ENCODE assay signal across 18 cellular contexts in genomic region chr15:69389426-69389825, GRCh38. TPM values are rescaled to one million over a fixed set of nuclear protein-coding genes. Genes with fewer than 3 reads are reported as not detected.
DNase-seq lines count a peak whose midpoint lies in the region; ATAC-seq, FAIRE-seq and TF ChIP-seq lines count a peak whose summit lies in the region.
"Had no signal": no experiment of that assay in that cellular context is flagged by ENCODE, and none has a peak within 500 bp of the region (broad histone marks: within the 10 kb centered on the region; RNA-seq: fewer than 3 reads in every experiment).

No MANE protein-coding gene starts in this region.

- H3K36me3 Mint-ChIP-seq in activated CD8-positive, alpha-beta memory T cell treated with anti-CD3 and anti-CD28 coated beads, Interleukin-2, amount 10 ng/mL, durations not matched to agents 7 days and 5 days: no peaks in the 10 kb centered on the region

- CTCF ChIA-PET in activated CD8-positive, alpha-beta memory T cell treated with anti-CD3 and anti-CD28 coated beads, Interleukin-2, amount 10 ng/mL, durations not matched to agents 7 days and 5 days (lab: Charles Lee): interaction anchor here (1.1 kb wide), 1 partner anchor 8 kb away, joined by 3 read pairs; no protein-coding TSS in a partner anchor
- CTCF ChIA-PET in RWPE1 (lab: Yijun Ruan, JAX): interaction anchor here (1.2 kb wide), 1 partner anchor 125 kb away, joined by 3 read pairs; no protein-coding TSS in a partner anchor

- no peaks in the 10 kb centered on the region for H3K36me3 ChIP-seq in pancreas
- no peaks in the 10 kb centered on the region for H3K36me3 ChIP-seq in tibial nerve
- H3K36me3 ChIP-seq: BLaER1 treated with 17β-estradiol and CSF1 and Interleukin-3, amounts not matched to agents 10 nM and 100 nM; HAP-1 had no signal

- TF ChIP-seq CTCF in 22Rv1 (IDR thresholded peaks at IDR 0.05) (no peak), RWPE1 (conservative IDR thresholded peaks at IDR 0.05; ENCODE audit: low read depth) (no peak), pancreas (IDR thresholded peaks at IDR 0.05) (no peak), tibial nerve (IDR thresholded peaks at IDR 0.05) (no peak)

- peak; percentile 30 for DNase-seq in activated CD8-positive, alpha-beta memory T cell treated with anti-CD3 and anti-CD28 coated beads for 24 hours
- DNase-seq in activated CD8-positive, alpha-beta memory T cell treated with anti-CD3 and anti-CD28 coated beads, Interleukin-2, amount 10 ng/mL, durations not matched to agents 7 days and 5 days: no peak
- DNase-seq in RWPE1 (ENCODE audit: low spot score) (no peak), pancreas (peak in 5 of 6 donors; percentile 60 to 82 (median 69)), tibial nerve (ENCODE audit: low spot score in 2 of 2) (no peak)
- DNase-seq in activated effector memory CD4-positive, alpha-beta T cell treated with anti-CD3 and anti-CD28 coated beads, Interleukin-2, amount 50 U/mL, for 16 hours: no peak
- DNase-seq: ACHN; Calu3; CD4-positive, alpha-beta T cell; DMS153; DMS79 treated with DMSO at 0.1 percent for 48 hours; EL had no signal

- peaks cover 3% of the 10 kb centered on the region for H3K4me1 Mint-ChIP-seq in activated CD8-positive, alpha-beta memory T cell treated with anti-CD3 and anti-CD28 coated beads, Interleukin-2, amount 10 ng/mL, durations not matched to agents 7 days and 5 days

- TF ChIP-seq EP300 in tibial nerve (IDR thresholded peaks at IDR 0.05): no peak

- no peak overlapping the region for H3K27ac Mint-ChIP-seq in activated CD8-positive, alpha-beta memory T cell treated with anti-CD3 and anti-CD28 coated beads, Interleukin-2, amount 10 ng/mL, durations not matched to agents 7 days and 5 days
- H3K27ac Mint-ChIP-seq: CD4-positive, alpha-beta T cell had no signal

- 38 to 57% methylated on average over 7 of the region's 7 CpGs for WGBS in pancreas, 2 donors
- 95 to 99% methylated on average over 7 of the region's 7 CpGs for WGBS in tibial nerve, 2 donors

- no peak for ATAC-seq in activated CD8-positive, alpha-beta memory T cell treated with anti-CD3 and anti-CD28 coated beads, Interleukin-2, amount 10 ng/mL, durations not matched to agents 7 days and 5 days
- ATAC-seq in pancreas: peak; percentile 58 to 86 (median 75)

- peaks cover 5% of the 10 kb centered on the region for H3K27me3 Mint-ChIP-seq in activated CD8-positive, alpha-beta memory T cell treated with anti-CD3 and anti-CD28 coated beads, Interleukin-2, amount 10 ng/mL, durations not matched to agents 7 days and 5 days
- H3K27me3 Mint-ChIP-seq: CD4-positive, alpha-beta T cell had no signal

- H3K9me3 ChIP-seq in pancreas: no peaks in the 10 kb centered on the region
- H3K9me3 ChIP-seq in tibial nerve: no peaks in the 10 kb centered on the region
- H3K9me3 ChIP-seq: BLaER1 treated with 17β-estradiol and CSF1 and Interleukin-3, amounts not matched to agents 10 nM and 100 nM; HAP-1 had no signal

- H3K4me1 ChIP-seq in pancreas (no peaks in the 10 kb centered on the region), tibial nerve (peaks cover 0 to 13% (median 1%) of the 10 kb centered on the region in 4 donors)

- H3K4me3 ChIP-seq in pancreas: no peak overlapping the region
- no peak overlapping the region for H3K4me3 ChIP-seq in tibial nerve
- H3K4me3 ChIP-seq: BLaER1 treated with 17β-estradiol and CSF1 and Interleukin-3, amounts not matched to agents 10 nM and 100 nM; HAP-1 had no signal

- intact Hi-C loops in pancreas (cut with DNase I): no loop called here

- H3K27me3 ChIP-seq in pancreas (no peaks in the 10 kb centered on the region), tibial nerve (no peaks in the 10 kb centered on the region)
- H3K27me3 ChIP-seq: BLaER1 treated with 17β-estradiol and CSF1 and Interleukin-3, amounts not matched to agents 10 nM and 100 nM had no signal

- no peak overlapping the region for H3K4me3 Mint-ChIP-seq in activated CD8-positive, alpha-beta memory T cell treated with anti-CD3 and anti-CD28 coated beads, Interleukin-2, amount 10 ng/mL, durations not matched to agents 7 days and 5 days
- H3K4me3 Mint-ChIP-seq: CD4-positive, alpha-beta T cell had no signal

- H3K9me3 Mint-ChIP-seq in activated CD8-positive, alpha-beta memory T cell treated with anti-CD3 and anti-CD28 coated beads, Interleukin-2, amount 10 ng/mL, durations not matched to agents 7 days and 5 days (ENCODE audit: low read depth): no peaks in the 10 kb centered on the region
- H3K9me3 Mint-ChIP-seq: CD4-positive, alpha-beta T cell had no signal

- POLR2A ChIA-PET in RWPE1 (lab: Yijun Ruan, JAX; ENCODE audit: low non-redundant PET): no interaction called here

- H3K27ac ChIP-seq in 22Rv1: peak overlapping the region; percentile 67
- H3K27ac ChIP-seq in RWPE1: peak overlapping the region; percentile 9; the same call in 1 of the 2 replicates
- H3K27ac ChIP-seq in pancreas: no peak overlapping the region
- no peak overlapping the region for H3K27ac ChIP-seq in tibial nerve
- H3K27ac ChIP-seq: BLaER1 treated with 17β-estradiol and CSF1 and Interleukin-3, amounts not matched to agents 10 nM and 100 nM had no signal

- no peak for TF ChIP-seq POLR2A in tibial nerve (IDR thresholded peaks at IDR 0.05)

- no peak for FAIRE-seq in pancreas (lab: Jason Lieb, UNC)
- FAIRE-seq: G401.6, GM12891, H1 had no signal

RNA-seq across cellular contexts. Expression of gene KIF23, which starts 24.7 kb away (rescaled TPM):
- 10 to 100 TPM; 70.9 to 81.1 TPM for total RNA-seq in activated CD8-positive, alpha-beta memory T cell treated with anti-CD3 and anti-CD28 coated beads, Interleukin-2, amount 10 ng/mL, durations not matched to agents 7 days and 5 days
- 1 to 10 TPM in 2 of 6 donors, under 1 TPM in 4; 0.19 to 2.0 (median 0.82) TPM for total RNA-seq in pancreas
- polyA plus RNA-seq in pancreas: 1 to 10 TPM in 1 of 2 donors, under 1 TPM in 1; 0.91 to 2.0 TPM
- 10 to 100 TPM in 2 of 4 donors, 1 to 10 TPM in 2; 4.5 to 13.2 (median 8.9) TPM for total RNA-seq in tibial nerve

Comparison
In these comparisons a context has a peak if more than half of its experiments do, and no peak if none do; other contexts are left out.
1. DNase-seq: peak in activated CD8-positive, alpha-beta memory T cell treated with anti-CD3 and anti-CD28 coated beads for 24 hours (single experiment) and pancreas (5 of 6); none in activated CD8-positive, alpha-beta memory T cell treated with anti-CD3 and anti-CD28 coated beads, Interleukin-2, amount 10 ng/mL, durations not matched to agents 7 days and 5 days (single experiment), RWPE1 (single experiment), activated effector memory CD4-positive, alpha-beta T cell treated with anti-CD3 and anti-CD28 coated beads, Interleukin-2, amount 50 U/mL, for 16 hours (single experiment) and tibial nerve (0 of 2).
2. H3K27ac ChIP-seq: peak in 22Rv1 (single experiment) and RWPE1 (single experiment); none in pancreas (0 of 4) and tibial nerve (0 of 4).
3. RNA of gene KIF23, which starts 24.7 kb away (total RNA-seq): 70.9 to 81.1 TPM in activated CD8-positive, alpha-beta memory T cell treated with anti-CD3 and anti-CD28 coated beads, Interleukin-2, amount 10 ng/mL, durations not matched to agents 7 days and 5 days; 4.5 to 13.2 TPM in tibial nerve and 0.19 to 2.0 TPM in pancreas; every median in the first group is over 4 times any median in the second.